12 cellular contexts compared by ENCODE assay signal in genomic region chr6:121666809-121667208, GRCh38.
A peak's percentile ranks its signal among the peaks of the same experiment; 100 is the strongest.
DNase-seq lines count a peak whose midpoint lies in the region; ATAC-seq, FAIRE-seq and TF ChIP-seq lines count a peak whose summit lies in the region.
"Had no signal": no experiment of that assay in that cellular context is flagged by ENCODE, and none has a peak within 500 bp of the region (broad histone marks: within the 10 kb centered on the region; RNA-seq: fewer than 3 reads in every experiment).

No MANE protein-coding gene starts in this region.

- H3K9me3 Mint-ChIP-seq in CD8-positive, alpha-beta T cell, result no peaks in the 10 kb centered on the region
- no peaks in the 10 kb centered on the region for H3K9me3 Mint-ChIP-seq in endothelial cell (ENCODE audit: unreplicated experiment)

- intact Hi-C loops in CD8-positive, alpha-beta T cell (cut with DNase I, micrococcal nuclease), result no loop called here

- no peaks in the 10 kb centered on the region for H3K36me3 Mint-ChIP-seq in CD8-positive, alpha-beta T cell
- H3K36me3 Mint-ChIP-seq in endothelial cell (ENCODE audit: low read depth, unreplicated experiment), result no peaks in the 10 kb centered on the region
- H3K36me3 Mint-ChIP-seq: naive B cell had no signal

- CTCF ChIA-PET in HEK293 (lab: Yijun Ruan, JAX), result interaction anchor here (0.6 to 0.7 kb wide), 3 partner anchors 24 to 269 kb away, joined by 3 read pairs; no protein-coding TSS in a partner anchor
- CTCF ChIA-PET in CD8-positive, alpha-beta T cell (lab: Charles Lee), result no interaction called here

- H3K27me3 Mint-ChIP-seq in CD8-positive, alpha-beta T cell (ENCODE audit: low read depth), result no peaks in the 10 kb centered on the region
- peaks cover 2% of the 10 kb centered on the region for H3K27me3 Mint-ChIP-seq in endothelial cell (ENCODE audit: unreplicated experiment)
- H3K27me3 Mint-ChIP-seq: naive B cell had no signal

- H4K20me1 ChIP-seq in smooth muscle cell (ENCODE audit: low read depth), result no peaks in the 10 kb centered on the region

- no peak overlapping the region for H3K4me3 Mint-ChIP-seq in CD8-positive, alpha-beta T cell
- H3K4me3 Mint-ChIP-seq in endothelial cell (ENCODE audit: unreplicated experiment), result no peak overlapping the region
- H3K4me3 Mint-ChIP-seq: naive B cell had no signal

- H3K27ac ChIP-seq in HEK293 (ENCODE audit: extremely low read depth, low read depth, low read length) (no peak overlapping the region), smooth muscle cell (ENCODE audit: low read depth) (peak overlapping the region; percentile 61)
- H3K27ac ChIP-seq in CD8-positive, alpha-beta T cell (ENCODE audit: low read depth, low read length), result no peak overlapping the region

- POLR2A ChIA-PET in HEK293 (lab: Yijun Ruan, JAX), result no interaction called here
- POLR2A ChIA-PET in CD8-positive, alpha-beta T cell (lab: Charles Lee), result no interaction called here

- H3K4me1 ChIP-seq in HEK293 (ENCODE audit: control insufficient read depth, insufficient read depth, low read length) (no peaks in the 10 kb centered on the region), smooth muscle cell (ENCODE audit: low read depth) (no peaks in the 10 kb centered on the region)
- H3K4me1 ChIP-seq in CD8-positive, alpha-beta T cell (ENCODE audit: insufficient read depth, low read length), result no peaks in the 10 kb centered on the region

- in situ Hi-C loops in SK-MEL-5 (cut with HindIII; ENCODE audit: low pct_unique_long_range_greater_than_20kb, low sequenced_read_pairs), result no loop called here

- TF ChIP-seq CTCF in HEK293 (tag by site-specific recombination; IDR thresholded peaks at IDR 0.05) (no peak), fibroblast of villous mesenchyme (IDR thresholded peaks at IDR 0.05; ENCODE audit: insufficient read depth, low read depth, low read length) (no peak), smooth muscle cell (IDR thresholded peaks at IDR 0.05; ENCODE audit: borderline replicate concordance, insufficient read depth, poor library complexity, severe bottlenecking) (no peak), endothelial cell (IDR thresholded peaks at IDR 0.05; ENCODE audit: unreplicated experiment) (no peak)
- no peak for TF ChIP-seq CTCF in CD8-positive, alpha-beta T cell (IDR thresholded peaks at IDR 0.05)

- no peak for ATAC-seq in HG02885 (IDR thresholded peaks at IDR 0.05; ENCODE audit: poor library complexity, unreplicated experiment)
- ATAC-seq in CD8-positive, alpha-beta T cell, result no peak
- ATAC-seq: GM12878 had no signal

- FAIRE-seq in GM12891 (lab: Jason Lieb, UNC), result no peak
- FAIRE-seq: colon, GM12878 had no signal

- no peak overlapping the region for H2AFZ ChIP-seq in smooth muscle cell (ENCODE audit: low read depth)

- no peaks in the 10 kb centered on the region for H3K27me3 ChIP-seq in smooth muscle cell (ENCODE audit: low read depth)
- no peaks in the 10 kb centered on the region for H3K27me3 ChIP-seq in CD8-positive, alpha-beta T cell (ENCODE audit: insufficient read depth, low read length)

- H3K9me3 ChIP-seq in HEK293 (ENCODE audit: control insufficient read depth, insufficient read depth, low read depth, low read length) (no peaks in the 10 kb centered on the region), smooth muscle cell (replicated peaks; ENCODE audit: low read depth) (no peaks in the 10 kb centered on the region)
- H3K9me3 ChIP-seq in CD8-positive, alpha-beta T cell (ENCODE audit: low read length), result no peaks in the 10 kb centered on the region

- H3K4me1 Mint-ChIP-seq in CD8-positive, alpha-beta T cell (ENCODE audit: low read depth), result no peaks in the 10 kb centered on the region
- no peaks in the 10 kb centered on the region for H3K4me1 Mint-ChIP-seq in endothelial cell (ENCODE audit: unreplicated experiment)
- H3K4me1 Mint-ChIP-seq: naive B cell had no signal

- no peak overlapping the region for H3K9ac ChIP-seq in smooth muscle cell (ENCODE audit: low read depth)

- H3K27ac Mint-ChIP-seq in CD8-positive, alpha-beta T cell, result no peak overlapping the region
- H3K27ac Mint-ChIP-seq in endothelial cell (ENCODE audit: unreplicated experiment), result no peak overlapping the region
- H3K27ac Mint-ChIP-seq: naive B cell had no signal

- H3K4me2 ChIP-seq in smooth muscle cell, result no peak overlapping the region

- H3K79me2 ChIP-seq in smooth muscle cell (ENCODE audit: low read depth), result no peaks in the 10 kb centered on the region

- 17% methylated on average over 4 of the region's 4 CpGs for WGBS in smooth muscle cell (ENCODE audit: low lambda C conversion rate)

- DNase-seq in SK-MEL-5 (ENCODE audit: low read depth, low spot score), result peak; percentile 30
- DNase-seq in fibroblast of villous mesenchyme (ENCODE audit: low read depth), result peak; percentile 87
- DNase-seq in smooth muscle cell (lab: John Stamatoyannopoulos, UW; ENCODE audit: unreplicated experiment), result no peak
- DNase-seq in CD8-positive, alpha-beta T cell, result no peak
- DNase-seq in endothelial cell (ENCODE audit: low spot score), result no peak
- DNase-seq in GM12891 (ENCODE audit: insufficient read length, low spot score), result no peak
- DNase-seq: naive B cell, NCI-H1417 had no signal

- no peak overlapping the region for H3K4me3 ChIP-seq in HEK293 (ENCODE audit: low read depth, low read length)
- no peak overlapping the region for H3K4me3 ChIP-seq in fibroblast of villous mesenchyme (ENCODE audit: low read depth, low read length)
- no peak overlapping the region for H3K4me3 ChIP-seq in smooth muscle cell
- no peak overlapping the region for H3K4me3 ChIP-seq in CD8-positive, alpha-beta T cell (ENCODE audit: low read depth, low read length)
- H3K4me3 ChIP-seq: GM12878 had no signal

- no peaks in the 10 kb centered on the region for H3K36me3 ChIP-seq in HEK293 (ENCODE audit: control insufficient read depth in 2 of 2, insufficient read depth in 1 of 2, low read length in 2 of 2)
- H3K36me3 ChIP-seq in smooth muscle cell (ENCODE audit: low read depth), result no peaks in the 10 kb centered on the region
- H3K36me3 ChIP-seq in CD8-positive, alpha-beta T cell (ENCODE audit: insufficient read depth, low read length), result no peaks in the 10 kb centered on the region

- TF ChIP-seq POLR2A in GM12891 (IDR thresholded peaks at IDR 0.05; ENCODE audit: low read depth, low read length), result no peak

- no peaks in the 10 kb centered on the region for H3F3A ChIP-seq in smooth muscle cell (ENCODE audit: low read depth)

TF ChIP-seq in HEK293, 187 proteins besides CTCF, POLR2A, EP300 and RAD21 (continues in another document):
- TF ChIP-seq RBAK (tag by site-specific recombination; IDR thresholded peaks at IDR 0.05), result no peak
- 0 out of 2 replicates have a peak, but pooled peaks have one; percentile 52 for TF ChIP-seq ZNF184 (tag by site-specific recombination; IDR thresholded peaks at IDR 0.05)
- TF ChIP-seq ZNF211 (tag by site-specific recombination; IDR thresholded peaks at IDR 0.05; ENCODE audit: low read depth), result no peak
- no peak for TF ChIP-seq ZNF549 (tag by site-specific recombination; IDR thresholded peaks at IDR 0.05)
- peak; percentile 82 for TF ChIP-seq ZNF629 (tag by site-specific recombination; IDR thresholded peaks at IDR 0.05)
- TF ChIP-seq PBX3 (CRISPR knock-in tag; IDR thresholded peaks at IDR 0.05), result no peak
- peak; percentile 53; the same call in 1 of the 2 replicates for TF ChIP-seq ZNF366 (tag by site-specific recombination; conservative IDR thresholded peaks at IDR 0.05)
- no peak; the same call in 1 of the 2 replicates for TF ChIP-seq ZFP37 (tag by site-specific recombination; IDR thresholded peaks at IDR 0.05)

TF ChIP-seq in GM12891, 5 proteins besides CTCF, POLR2A, EP300 and RAD21:
- no peak for TF ChIP-seq PAX5 (IDR thresholded peaks at IDR 0.05; ENCODE audit: insufficient read depth, low read length, severe bottlenecking)
- TF ChIP-seq POLR2AphosphoS5 (IDR thresholded peaks at IDR 0.05; ENCODE audit: low read depth, low read length), result no peak
- TF ChIP-seq SPI1 (IDR thresholded peaks at IDR 0.05; ENCODE audit: low read depth, low read length), result no peak
- no peak for TF ChIP-seq POU2F2 (IDR thresholded peaks at IDR 0.05; ENCODE audit: low read depth, low read length)
- TF ChIP-seq TAF1 (IDR thresholded peaks at IDR 0.05; ENCODE audit: low read depth, low read length), result no peak

Comparison
In these comparisons a context has a peak if more than half of its experiments do, and no peak if none do; other contexts are left out.
1. DNase-seq: peak in SK-MEL-5 (single experiment) and fibroblast of villous mesenchyme (single experiment); none in smooth muscle cell (single experiment), CD8-positive, alpha-beta T cell (0 of 7), endothelial cell (single experiment) and GM12891 (single experiment).